In genomic region chr6:111793711-111794111, GRCh38 we compare ENCODE assay signal across 10 cellular contexts.
A peak's percentile ranks its signal among the peaks of the same experiment; 100 is the strongest.
DNase-seq lines count a peak whose midpoint lies in the region; ATAC-seq, FAIRE-seq and TF ChIP-seq lines count a peak whose summit lies in the region.
"Had no signal": no experiment of that assay in that cellular context is flagged by ENCODE, and none has a peak within 500 bp of the region (broad histone marks: within the 10 kb centered on the region; RNA-seq: fewer than 3 reads in every experiment).

No MANE protein-coding gene starts in this region.

- no peak for DNase-seq in GM18507 (ENCODE audit: extremely low spot score, insufficient read length, low read depth)
- DNase-seq in activated T-helper 1 cell treated with Interleukin-2 at 50 U/mL for 16 hours (ENCODE audit: low read depth), result peak; percentile 22
- peak; percentile 85 for DNase-seq in natural killer cell treated with Interleukin-12 subunit alpha and Interleukin-12 subunit beta and Interleukin-15 and Interleukin-18, amount 100 ng/mL, for 72 hours (ENCODE audit: low spot score)
- no peak for DNase-seq in NCI-H1105 (lab: John Stamatoyannopoulos, UW)
- no peak for DNase-seq in iPS-NIHi11 (ENCODE audit: low spot score)
- no peak for DNase-seq in GM13977 (ENCODE audit: low spot score)
- no peak for DNase-seq in MV-4-11 (lab: John Stamatoyannopoulos, UW)
- DNase-seq: NCI-H446 treated with DMSO at 0.1 percent for 48 hours had no signal

- peak overlapping the region; percentile 86 for H3K4me3 Mint-ChIP-seq in natural killer cell treated with Interleukin-12 subunit alpha and Interleukin-12 subunit beta and Interleukin-15 and Interleukin-18, amount 100 ng/mL, for 72 hours

- peak; percentile 59 for ATAC-seq in HG03196 (IDR thresholded peaks at IDR 0.05; ENCODE audit: unreplicated experiment)
- ATAC-seq in natural killer cell treated with Interleukin-12 subunit alpha and Interleukin-12 subunit beta and Interleukin-15 and Interleukin-18, amount 100 ng/mL, for 72 hours, result peak; percentile 91 to 94

- in situ Hi-C loops in GM13977 (cut with MboI; ENCODE audit: low pct_unique_long_range_greater_than_20kb, low sequenced_read_pairs, unreplicated experiment), result no loop called here

- peaks cover 46 to 62% of the 10 kb centered on the region in 2 donors for H3K4me1 Mint-ChIP-seq in natural killer cell treated with Interleukin-12 subunit alpha and Interleukin-12 subunit beta and Interleukin-15 and Interleukin-18, amount 100 ng/mL, for 72 hours (ENCODE audit: low read depth in 2 of 2)

- no peaks in the 10 kb centered on the region for H3K27me3 Mint-ChIP-seq in natural killer cell treated with Interleukin-12 subunit alpha and Interleukin-12 subunit beta and Interleukin-15 and Interleukin-18, amount 100 ng/mL, for 72 hours

- H3K36me3 Mint-ChIP-seq in natural killer cell treated with Interleukin-12 subunit alpha and Interleukin-12 subunit beta and Interleukin-15 and Interleukin-18, amount 100 ng/mL, for 72 hours, result no peaks in the 10 kb centered on the region

- FAIRE-seq in GM18507 (lab: Jason Lieb, UNC), result peak; percentile 56
- FAIRE-seq: endothelial cell of umbilical vein had no signal

- TF ChIP-seq CTCF in GM13977 (IDR thresholded peaks at IDR 0.05; ENCODE audit: extremely low read depth, insufficient read depth, missing control alignments), result no peak

- no peaks in the 10 kb centered on the region for H3K9me3 Mint-ChIP-seq in natural killer cell treated with Interleukin-12 subunit alpha and Interleukin-12 subunit beta and Interleukin-15 and Interleukin-18, amount 100 ng/mL, for 72 hours

- H3K27ac Mint-ChIP-seq in natural killer cell treated with Interleukin-12 subunit alpha and Interleukin-12 subunit beta and Interleukin-15 and Interleukin-18, amount 100 ng/mL, for 72 hours, result no peak overlapping the region

Comparison
In these comparisons a context has a peak if more than half of its experiments do, and no peak if none do; other contexts are left out.
1. DNase-seq: peak in activated T-helper 1 cell treated with Interleukin-2 at 50 U/mL for 16 hours (single experiment) and natural killer cell treated with Interleukin-12 subunit alpha and Interleukin-12 subunit beta and Interleukin-15 and Interleukin-18, amount 100 ng/mL, for 72 hours (single experiment); none in GM18507 (single experiment), NCI-H1105 (single experiment), iPS-NIHi11 (single experiment), GM13977 (single experiment) and MV-4-11 (single experiment).